Comparison of ENCODE assay signal across 9 cellular contexts in genomic region chr12:65602579-65603295, GRCh38.
DNase-seq lines count a peak whose midpoint lies in the region; ATAC-seq and TF ChIP-seq lines count a peak whose summit lies in the region.
"Had no signal": no experiment of that assay in that cellular context is flagged by ENCODE, and none has a peak within 500 bp of the region (broad histone marks: within the 10 kb centered on the region; RNA-seq: fewer than 3 reads in every experiment).

No MANE protein-coding gene starts in this region.

- in situ Hi-C loops in brain microvascular endothelial cell (cut with HindIII; ENCODE audit: low pct_ligation_motif_present, low sequenced_read_pairs): no loop called here

- H3K9me3 ChIP-seq in iPS-18c (ENCODE audit: control insufficient read depth, insufficient read depth, low read length): peaks cover 2% of the 10 kb centered on the region

- peak overlapping the region; percentile 66 for H3K4me3 ChIP-seq in brain microvascular endothelial cell (ENCODE audit: low read depth, low read length)
- peak overlapping the region; percentile 2; the same call in 1 of the 2 replicates for H3K4me3 ChIP-seq in iPS-18c (ENCODE audit: insufficient read depth, low read depth, low read length)
- H3K4me3 ChIP-seq in skin epidermis: peak overlapping the region in 5 of 7 experiments; percentile 4 to 32 (median 11)
- H3K4me3 ChIP-seq: BLaER1 treated with 17β-estradiol and CSF1 and Interleukin-3, amounts not matched to agents 10 nM and 100 nM had no signal

- H3K27me3 ChIP-seq in brain microvascular endothelial cell (replicated peaks): no peaks in the 10 kb centered on the region
- H3K27me3 ChIP-seq: BLaER1 treated with 17β-estradiol and CSF1 and Interleukin-3, amounts not matched to agents 10 nM and 100 nM had no signal

- DNase-seq in NCI-H1436 (lab: John Stamatoyannopoulos, UW) (peak; percentile 3), NCI-H1436 treated with DMSO at 0.1 percent for 48 hours (lab: John Stamatoyannopoulos, UW) (no peak), OCI-M1 (lab: John Stamatoyannopoulos, UW) (peak; percentile 57), brain microvascular endothelial cell (peak; percentile 92), SK-N-DZ (ENCODE audit: low spot score) (no peak)

- ATAC-seq in HG03108 (IDR thresholded peaks at IDR 0.05; ENCODE audit: unreplicated experiment): peak; percentile 56

- H3K27ac ChIP-seq in brain microvascular endothelial cell (peak overlapping the region; percentile 96), skin epidermis (peak overlapping the region in 9 of 21 experiments; percentile 22 to 81 (median 56))
- H3K27ac ChIP-seq: BLaER1 treated with 17β-estradiol and CSF1 and Interleukin-3, amounts not matched to agents 10 nM and 100 nM had no signal

- H3K36me3 ChIP-seq in brain microvascular endothelial cell (replicated peaks): peaks cover 2% of the 10 kb centered on the region
- H3K36me3 ChIP-seq: BLaER1 treated with 17β-estradiol and CSF1 and Interleukin-3, amounts not matched to agents 10 nM and 100 nM had no signal

- peak; percentile 81 for TF ChIP-seq CTCF in brain microvascular endothelial cell (IDR thresholded peaks at IDR 0.05; ENCODE audit: low read depth, low read length, missing control alignments)

Comparison
In these comparisons a context has a peak if more than half of its experiments do, and no peak if none do; other contexts are left out.
1. DNase-seq: peak in NCI-H1436 (single experiment), OCI-M1 (single experiment) and brain microvascular endothelial cell (single experiment); none in NCI-H1436 treated with DMSO at 0.1 percent for 48 hours (single experiment) and SK-N-DZ (single experiment).
2. H3K4me3 ChIP-seq: peak in every context shown above with its lines; median percentile 66 in brain microvascular endothelial cell; 11 in skin epidermis; 2 in iPS-18c.